ENCODE assay signal across 7 cellular contexts in the genomic region with DNA sequence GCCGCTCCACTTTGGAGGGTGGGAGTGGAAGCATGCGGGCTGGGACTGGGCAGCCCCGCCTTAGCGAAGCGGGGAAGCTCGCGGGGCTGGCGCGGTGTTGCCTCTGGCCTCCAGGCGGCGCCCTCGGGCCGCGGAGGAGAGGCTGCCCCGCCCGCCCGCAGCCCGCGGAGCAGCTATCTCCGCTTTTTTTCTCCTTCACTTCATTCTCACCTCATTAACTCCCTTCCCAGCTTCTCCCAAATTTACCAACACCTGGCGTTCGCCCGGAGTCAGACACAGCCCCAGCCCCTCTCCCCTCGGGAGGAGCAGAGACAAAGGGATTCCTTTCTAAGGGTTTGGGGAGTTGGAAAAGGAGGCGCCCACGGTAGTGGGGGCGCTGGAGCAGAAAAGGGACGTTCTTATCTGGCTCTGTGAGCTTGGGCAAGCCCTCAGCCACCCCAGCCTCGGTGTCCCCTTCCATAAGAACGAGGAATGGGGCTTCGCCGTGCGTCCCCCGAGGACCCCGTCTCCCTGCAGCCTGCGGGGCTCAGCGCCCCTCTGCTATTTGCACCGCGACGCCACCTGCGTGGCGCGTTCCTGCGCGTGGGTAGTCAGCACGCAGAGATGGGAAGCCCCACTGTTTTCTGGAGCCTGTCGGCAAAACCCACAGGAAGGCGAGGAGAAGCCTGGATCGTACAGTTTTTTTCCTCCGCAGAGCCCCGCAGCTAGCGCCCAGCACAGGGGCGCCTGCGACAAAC. TPM values are rescaled to one million over a fixed set of nuclear protein-coding genes. Genes with fewer than 3 reads are reported as not detected.
DNase-seq lines count a peak whose midpoint lies in the region; ATAC-seq and TF ChIP-seq lines count a peak whose summit lies in the region.

No MANE protein-coding gene starts in this region.

- H3K9me3 ChIP-seq in OCI-LY7 (ENCODE audit: low read length) (no peaks in the 10 kb centered on the region), muscle layer of duodenum (ENCODE audit: control insufficient read depth in 1 of 2, low read length in 2 of 2) (no peaks in the 10 kb centered on the region)

- peak; percentile 90 for TF ChIP-seq CTCF in OCI-LY7 (conservative IDR thresholded peaks at IDR 0.05; ENCODE audit: low read length)

- no peaks in the 10 kb centered on the region for H4K20me1 ChIP-seq in OCI-LY7 (ENCODE audit: insufficient read depth, low read length)

- DNase-seq in HuH-7 (ENCODE audit: low spot score) (peak; percentile 86), OCI-LY7 (ENCODE audit: low spot score) (peak; percentile 75), activated T-cell treated with anti-CD3 and anti-CD28 coated beads for 48 hours (ENCODE audit: low read depth) (peak; percentile 79)
- peak; percentile 40 to 46 for DNase-seq in stimulated activated CD8-positive, alpha-beta memory T cell treated with anti-CD3 and anti-CD28 coated beads, Interleukin-4, amount 100 ng/mL, for 4 hours (ENCODE audit: low read depth in 2 of 2, low spot score in 1 of 2)

- H2AFZ ChIP-seq in OCI-LY7 (ENCODE audit: low read length): peak overlapping the region; percentile 33; the same call in 1 of the 2 replicates

- no peak overlapping the region for H3K27ac ChIP-seq in OCI-LY7 (ENCODE audit: low read depth, low read length, poor library complexity, severe bottlenecking)
- H3K27ac ChIP-seq in muscle layer of duodenum (ENCODE audit: low read length): no peak overlapping the region

- H3K9me2 ChIP-seq in OCI-LY7 (ENCODE audit: insufficient read depth, low read length): no peaks in the 10 kb centered on the region

- H3K79me2 ChIP-seq in OCI-LY7 (ENCODE audit: insufficient read depth, low read depth, low read length): no peaks in the 10 kb centered on the region

- POLR2A ChIA-PET in OCI-LY7 (lab: Charles Lee): interaction anchor here (0.6 kb wide), 1 partner anchor 305 kb away, joined by 3 read pairs; no protein-coding TSS in a partner anchor

- CTCF ChIA-PET in OCI-LY7 (lab: Charles Lee; ENCODE audit: unreplicated experiment): interaction anchor here (0.5 to 2.3 kb wide), 5 partner anchors 12 to 481 kb away, joined by 3 to 14 read pairs (median 3); no protein-coding TSS in a partner anchor

- H3K4me3 ChIP-seq in OCI-LY7 (ENCODE audit: low read depth, low read length, poor library complexity, severe bottlenecking) (peak overlapping the region; percentile 56), muscle layer of duodenum (ENCODE audit: low read depth in 1 of 2, low read length in 2 of 2) (peak overlapping the region; percentile 67 to 76)

- no TSS peak for BruUV-seq in OCI-LY7 (replicated peaks; lab: Mats Ljungman, UMichigan)

- intact Hi-C loops in OCI-LY7 (cut with micrococcal nuclease; ENCODE audit: unreplicated experiment): loop anchor here (1.0 to 5.0 kb wide), 2 partner anchors 110 to 311 kb away; no protein-coding TSS in a partner anchor

- no peaks in the 10 kb centered on the region for H3K4me1 ChIP-seq in OCI-LY7 (ENCODE audit: insufficient read depth, low read length, poor library complexity, severe bottlenecking)
- peaks cover 5 to 51% of the 10 kb centered on the region in 2 donors for H3K4me1 ChIP-seq in muscle layer of duodenum (ENCODE audit: control insufficient read depth in 1 of 2, insufficient read depth in 2 of 2, low read length in 2 of 2)

- no peaks in the 10 kb centered on the region for H3K36me3 ChIP-seq in OCI-LY7 (ENCODE audit: insufficient read depth, low read length)
- no peaks in the 10 kb centered on the region for H3K36me3 ChIP-seq in muscle layer of duodenum (ENCODE audit: control insufficient read depth in 1 of 2, insufficient read depth in 2 of 2, low read length in 2 of 2)

- H3K4me2 ChIP-seq in OCI-LY7 (ENCODE audit: low read length): peak overlapping the region; percentile 76

- ATAC-seq in GM18498 (IDR thresholded peaks at IDR 0.05; ENCODE audit: unreplicated experiment): peak; percentile 57
- ATAC-seq in esophagus mucosa: peak; percentile 73

- H3K27me3 ChIP-seq in muscle layer of duodenum (ENCODE audit: low read depth, low read length): peaks cover 41% of the 10 kb centered on the region

RNA-seq across cellular contexts. Expression of a gene that starts 1.5 kb away (rescaled TPM):
- not detected in 2 replicates for total RNA-seq in OCI-LY7 (2014; rRNA removed; shearing (Covaris generic))
- total RNA-seq in OCI-LY7 (2022): not detected in 2 replicates
- total RNA-seq in esophagus mucosa: 0.08 TPM
